8 cellular contexts compared by ENCODE assay signal in genomic region chr12:46124848-46125619, GRCh38.
DNase-seq lines count a peak whose midpoint lies in the region; ATAC-seq lines count a peak whose summit lies in the region.

No MANE protein-coding gene starts in this region.

- CTCF ChIA-PET in activated CD4-positive, alpha-beta T cell treated with anti-CD3 and anti-CD28 coated beads for 36 hours (lab: Charles Lee) = interaction anchor here (0.6 to 3.5 kb wide), 59 partner anchors 9 to 932 kb away, joined by 3 to 26 read pairs (median 4); partner anchors contain the start of gene SCAF11

- no peaks in the 10 kb centered on the region for H3K9me3 Mint-ChIP-seq in activated CD4-positive, alpha-beta T cell treated with anti-CD3 and anti-CD28 coated beads for 36 hours (ENCODE audit: low read depth)
- H3K9me3 Mint-ChIP-seq in memory B cell = no peaks in the 10 kb centered on the region

- peak; percentile 79 for ATAC-seq in HG03025 (IDR thresholded peaks at IDR 0.05; ENCODE audit: low FRiP score, unreplicated experiment)
- ATAC-seq in activated CD4-positive, alpha-beta T cell treated with anti-CD3 and anti-CD28 coated beads for 36 hours = peak; percentile 97
- peak; percentile 95 for ATAC-seq in memory B cell (ENCODE audit: low read depth)

- intact Hi-C loops in activated CD4-positive, alpha-beta T cell treated with anti-CD3 and anti-CD28 coated beads for 36 hours (cut with DNase I, micrococcal nuclease) = loop anchor here (1.0 to 10.0 kb wide), 8 partner anchors 178 to 897 kb away; no protein-coding TSS in a partner anchor

- H3K27me3 Mint-ChIP-seq in activated CD4-positive, alpha-beta T cell treated with anti-CD3 and anti-CD28 coated beads for 36 hours = peaks cover 2% of the 10 kb centered on the region
- H3K27me3 Mint-ChIP-seq in memory B cell = peaks cover 6% of the 10 kb centered on the region

- H3K4me3 Mint-ChIP-seq in activated CD4-positive, alpha-beta T cell treated with anti-CD3 and anti-CD28 coated beads for 36 hours = peak overlapping the region; percentile 10
- peak overlapping the region; percentile 50 for H3K4me3 Mint-ChIP-seq in memory B cell

- POLR2A ChIA-PET in activated CD4-positive, alpha-beta T cell treated with anti-CD3 and anti-CD28 coated beads for 36 hours (lab: Charles Lee) = interaction anchor here (0.6 to 1.0 kb wide), 3 partner anchors 85 to 1529 kb away, joined by 3 to 5 read pairs (median 4); no protein-coding TSS in a partner anchor

- no peak overlapping the region for H3K27ac Mint-ChIP-seq in activated CD4-positive, alpha-beta T cell treated with anti-CD3 and anti-CD28 coated beads for 36 hours
- peak overlapping the region; percentile 63 for H3K27ac Mint-ChIP-seq in memory B cell

- no peaks in the 10 kb centered on the region for H3K4me1 Mint-ChIP-seq in activated CD4-positive, alpha-beta T cell treated with anti-CD3 and anti-CD28 coated beads for 36 hours
- H3K4me1 Mint-ChIP-seq in memory B cell = peaks cover 3% of the 10 kb centered on the region

- peak; percentile 15 to 39 for DNase-seq in activated CD8-positive, alpha-beta memory T cell treated with anti-CD3 and anti-CD28 coated beads for 4 hours (ENCODE audit: low read depth in 2 of 2)
- DNase-seq in activated CD8-positive, alpha-beta memory T cell treated with anti-CD3 and anti-CD28 coated beads, Interleukin-2, amount 50 U/mL, for 48 hours = no peak
- DNase-seq in NCI-H446 (lab: John Stamatoyannopoulos, UW) (peak; percentile 5 to 56), memory B cell (ENCODE audit: low spot score in 2 of 2) (peak in 1 of 2 donors; percentile 44)
- peak; percentile 62 for DNase-seq in activated CD4-positive, alpha-beta T cell treated with anti-CD3 and anti-CD28 coated beads for 36 hours
- DNase-seq in effector CD4-positive, alpha-beta T cell = peak; percentile 39
- DNase-seq in stimulated activated CD8-positive, alpha-beta memory T cell treated with anti-CD3 and anti-CD28 coated beads, Interleukin-2, amount 100 ng/mL, for 48 hours (ENCODE audit: low read depth in 2 of 2) = peak; percentile 9 to 10

- H3K36me3 Mint-ChIP-seq in activated CD4-positive, alpha-beta T cell treated with anti-CD3 and anti-CD28 coated beads for 36 hours (ENCODE audit: low read depth) = no peaks in the 10 kb centered on the region
- H3K36me3 Mint-ChIP-seq in memory B cell = no peaks in the 10 kb centered on the region
